In genomic region chr12:21111733-21112132, GRCh38 we compare ENCODE assay signal across 39 cellular contexts. TPM values are rescaled to one million over a fixed set of nuclear protein-coding genes. Genes with fewer than 3 reads are reported as not detected.
"Had no signal": no experiment of that assay in that cellular context is flagged by ENCODE, and none has a peak within 500 bp of the region (broad histone marks: within the 10 kb centered on the region; RNA-seq: fewer than 3 reads in every experiment).

No MANE protein-coding gene starts in this region.

- H3K9me3 ChIP-seq: adrenal gland, body of pancreas, breast epithelium had no signal

- ATAC-seq: activated CD4-positive, alpha-beta T cell treated with anti-CD3 and anti-CD28 coated beads for 36 hours; activated CD4-positive, CD25-positive, alpha-beta regulatory T cell treated with anti-CD3 and anti-CD28 coated beads, Interleukin-2, amount 50 U/mL, for 24 hours; activated CD8-positive, alpha-beta memory T cell treated with anti-CD3 and anti-CD28 coated beads, Interleukin-2, amount 10 ng/mL, durations not matched to agents 7 days and 5 days; activated CD8-positive, alpha-beta T cell treated with anti-CD3 and anti-CD28 coated beads, Interleukin-2, amount 10 ng/mL, durations not matched to agents 7 days and 5 days; activated naive CD4-positive, alpha-beta T cell treated with anti-CD3 and anti-CD28 coated beads, Interleukin-2, amount 50 U/mL, for 72 hours; activated T-cell treated with anti-CD3 and anti-CD28 coated beads, Interleukin-2, amount 50 U/mL, for 4 hours; activated T-cell treated with anti-CD3 and anti-CD28 coated beads, Interleukin-2, amount 50 U/mL, for 72 hours; activated T-helper 17 cell treated with anti-CD3 and anti-CD28 coated beads, Interleukin-2, amount 50 U/mL, for 72 hours; body of pancreas; WTC11 had no signal

- H3K27ac ChIP-seq: adrenal gland, body of pancreas, brain microvascular endothelial cell, breast epithelium, VCaP had no signal

- DNase-seq: activated CD4-positive, alpha-beta memory T cell treated with anti-CD3 and anti-CD28 coated beads, Interleukin-2, amount 10 ng/mL, durations not matched to agents 7 days and 5 days; activated CD4-positive, alpha-beta T cell treated with anti-CD3 and anti-CD28 coated beads for 1 hour; activated CD4-positive, alpha-beta T cell treated with anti-CD3 and anti-CD28 coated beads for 36 hours; activated CD4-positive, alpha-beta T cell treated with anti-CD3 and anti-CD28 coated beads for 48 hours; activated CD4-positive, alpha-beta T cell treated with anti-CD3 and anti-CD28 coated beads, Interleukin-2, amount 10 ng/mL, durations not matched to agents 7 days and 5 days; activated CD4-positive, alpha-beta T cell treated with anti-CD3 and anti-CD28 coated beads, Interleukin-2, amount 50 U/mL, for 48 hours; activated CD4-positive, CD25-positive, alpha-beta regulatory T cell; activated CD8-positive, alpha-beta memory T cell treated with anti-CD3 and anti-CD28 coated beads for 24 hours; activated CD8-positive, alpha-beta memory T cell treated with anti-CD3 and anti-CD28 coated beads, Interleukin-2, amount 10 ng/mL, durations not matched to agents 7 days and 5 days; activated CD8-positive, alpha-beta memory T cell treated with anti-CD3 and anti-CD28 coated beads, Interleukin-2, amount 50 U/mL, for 48 hours; activated CD8-positive, alpha-beta T cell treated with anti-CD3 and anti-CD28 coated beads, Interleukin-2, amount 10 ng/mL, durations not matched to agents 7 days and 5 days; activated effector memory CD4-positive, alpha-beta T cell treated with anti-CD3 and anti-CD28 coated beads, Interleukin-2, amount 50 U/mL, for 16 hours; activated gamma-delta T cell treated with Interleukin-2 at 50 U/mL for 16 hours; activated naive CD4-positive, alpha-beta T cell; activated naive CD4-positive, alpha-beta T cell treated with anti-CD3 and anti-CD28 coated beads for 36 hours; activated naive CD4-positive, alpha-beta T cell treated with anti-CD3 and anti-CD28 coated beads, Interleukin-2, amount 50 U/mL, for 16 hours; activated naive CD8-positive, alpha-beta T cell treated with anti-CD3 and anti-CD28 coated beads for 36 hours; activated T-cell treated with anti-CD3 and anti-CD28 coated beads, Interleukin-2, amount 50 U/mL, for 1 hour; activated T-cell treated with anti-CD3 and anti-CD28 coated beads, Interleukin-2, amount 50 U/mL, for 4 hours; activated T-cell treated with anti-CD3 and anti-CD28 coated beads, Interleukin-2, amount 50 U/mL, for 72 hours; adrenal gland; amniotic stem cell; aorta; body of pancreas; brain microvascular endothelial cell; central memory CD4-positive, alpha-beta T cell; T-helper 1 cell; T-helper 2 cell; T-helper 9 cell had no signal

- H3K4me1 ChIP-seq: adrenal gland, body of pancreas, breast epithelium had no signal

- H3K36me3 ChIP-seq: adrenal gland, brain microvascular endothelial cell, breast epithelium had no signal

- H3K27me3 ChIP-seq: adrenal gland, body of pancreas, brain microvascular endothelial cell, breast epithelium had no signal

- H3K4me3 ChIP-seq: adrenal gland, body of pancreas, breast epithelium had no signal

- FAIRE-seq: astrocyte, TTC549 had no signal

RNA-seq across cellular contexts. Expression of gene SLCO1B1, which starts 19.3 kb away (rescaled TPM):
- total RNA-seq: activated CD4-positive, alpha-beta memory T cell treated with anti-CD3 and anti-CD28 coated beads, Interleukin-2, amount 10 ng/mL, durations not matched to agents 7 days and 5 days; activated CD4-positive, alpha-beta T cell treated with anti-CD3 and anti-CD28 coated beads for 36 hours; activated CD4-positive, alpha-beta T cell treated with anti-CD3 and anti-CD28 coated beads, Interleukin-2, amount 10 ng/mL, durations not matched to agents 7 days and 5 days; activated CD8-positive, alpha-beta memory T cell treated with anti-CD3 and anti-CD28 coated beads, Interleukin-2, amount 10 ng/mL, durations not matched to agents 7 days and 5 days; activated CD8-positive, alpha-beta T cell treated with anti-CD3 and anti-CD28 coated beads, Interleukin-2, amount 10 ng/mL, durations not matched to agents 7 days and 5 days; activated naive CD4-positive, alpha-beta T cell treated with anti-CD3 and anti-CD28 coated beads for 36 hours; activated naive CD4-positive, alpha-beta T cell treated with anti-CD3 and anti-CD28 coated beads, Interleukin-2, amount 50 U/mL, for 72 hours; activated naive CD8-positive, alpha-beta T cell treated with anti-CD3 and anti-CD28 coated beads for 36 hours; activated T-cell treated with anti-CD3 and anti-CD28 coated beads, Interleukin-2, amount 50 U/mL, for 4 hours; activated T-cell treated with anti-CD3 and anti-CD28 coated beads, Interleukin-2, amount 50 U/mL, for 72 hours; activated T-helper 1 cell treated with anti-CD3 and anti-CD28 coated beads, Interleukin-12 subunit alpha, Interleukin-12 subunit beta, Interleukin-2, Interleukin-4 antibody, amounts not matched to agents 30 ng/mL and 10 ng/mL and 1 ng/mL, durations not matched to agents 14 hours and 24 hours and 36 hours; activated T-helper 17 cell treated with anti-CD3 and anti-CD28 coated beads, Interleukin-2, amount 50 U/mL, for 72 hours; adrenal gland; aorta; astrocyte; body of pancreas; cerebellum had no signal
- polyA plus RNA-seq: adrenal gland, aorta had no signal
